In genomic region chr6:35024601-35025054, GRCh38 we compare ENCODE assay signal across 7 cellular contexts.
A peak's percentile ranks its signal among the peaks of the same experiment; 100 is the strongest.
DNase-seq lines count a peak whose midpoint lies in the region; ATAC-seq and TF ChIP-seq lines count a peak whose summit lies in the region.

No MANE protein-coding gene starts in this region.

- intact Hi-C loops in heart left ventricle (cut with DNase I): no loop called here

- ATAC-seq in SK-N-SH treated with all-trans-retinoic acid at 6 μM for 48 hours: peak; percentile 60
- peak; percentile 85 to 91 (median 89) for ATAC-seq in heart left ventricle
- no peak for ATAC-seq in HG03159 (IDR thresholded peaks at IDR 0.05; ENCODE audit: unreplicated experiment)
- ATAC-seq in GM18870 (IDR thresholded peaks at IDR 0.05; ENCODE audit: unreplicated experiment): no peak

- TF ChIP-seq CTCF in heart left ventricle (IDR thresholded peaks at IDR 0.05) (no peak), retinal pigment epithelial cell (conservative IDR thresholded peaks at IDR 0.05; ENCODE audit: low read depth, low read length) (no peak)

- no peaks in the 10 kb centered on the region for H3K27me3 ChIP-seq in heart left ventricle

- H3K9me3 ChIP-seq in heart left ventricle: no peaks in the 10 kb centered on the region

- TF ChIP-seq POLR2A in heart left ventricle (IDR thresholded peaks at IDR 0.05): no peak

- peaks cover 21 to 99% (median 85%) of the 10 kb centered on the region in 12 donors for H3K4me1 ChIP-seq in heart left ventricle

- H3K4me3 ChIP-seq in heart left ventricle (peak overlapping the region in 4 of 12 donors; percentile 8 to 17 (median 9)), retinal pigment epithelial cell (ENCODE audit: low read length) (no peak overlapping the region)

- peak overlapping the region; percentile 28 to 95 (median 78) for H3K27ac ChIP-seq in heart left ventricle

- 10 to 13% (median 10%) methylated on average over 4 of the region's 4 CpGs for WGBS in heart left ventricle, 4 donors

- DNase-seq in HuH-7.5 (ENCODE audit: low spot score) (peak; percentile 41), heart left ventricle (peak in 4 of 5 donors; percentile 66 to 79 (median 72)), retinal pigment epithelial cell (ENCODE audit: low read depth) (peak; percentile 76)
- no peak for DNase-seq in stimulated activated CD4-positive, alpha-beta T cell treated with anti-CD3 and anti-CD28 coated beads, Interleukin-15, amount 100 ng/mL, for 24 hours

- peaks cover 0 to 33% (median 3%) of the 10 kb centered on the region in 9 donors for H3K36me3 ChIP-seq in heart left ventricle

TF ChIP-seq in SK-N-SH treated with all-trans-retinoic acid at 6 μM for 48 hours, 23 proteins besides CTCF, POLR2A, EP300 and RAD21:
- TF ChIP-seq PPARA (CRISPR knock-in tag; IDR thresholded peaks at IDR 0.05; ENCODE audit: borderline replicate concordance): no peak
- TF ChIP-seq, protein P1, sequence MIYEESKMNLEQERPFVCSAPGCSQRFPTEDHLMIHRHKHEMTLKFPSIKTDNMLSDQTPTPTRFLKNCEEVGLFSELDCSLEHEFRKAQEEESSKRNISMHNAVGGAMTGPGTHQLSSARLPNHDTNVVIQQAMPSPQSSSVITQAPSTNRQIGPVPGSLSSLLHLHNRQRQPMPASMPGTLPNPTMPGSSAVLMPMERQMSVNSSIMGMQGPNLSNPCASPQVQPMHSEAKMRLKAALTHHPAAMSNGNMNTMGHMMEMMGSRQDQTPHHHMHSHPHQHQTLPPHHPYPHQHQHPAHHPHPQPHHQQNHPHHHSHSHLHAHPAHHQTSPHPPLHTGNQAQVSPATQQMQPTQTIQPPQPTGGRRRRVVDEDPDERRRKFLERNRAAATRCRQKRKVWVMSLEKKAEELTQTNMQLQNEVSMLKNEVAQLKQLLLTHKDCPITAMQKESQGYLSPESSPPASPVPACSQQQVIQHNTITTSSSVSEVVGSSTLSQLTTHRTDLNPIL (CRISPR knock-in tag; IDR thresholded peaks at IDR 0.05; ENCODE audit: low read depth): peak; percentile 25; the same call in 1 of the 2 replicates

Comparison
In these comparisons a context has a peak if more than half of its experiments do, and no peak if none do; other contexts are left out.
1. ATAC-seq: peak in SK-N-SH treated with all-trans-retinoic acid at 6 μM for 48 hours (single experiment) and heart left ventricle (4 of 4); none in HG03159 (single experiment) and GM18870 (single experiment).